ENCODE assay signal across 27 cellular contexts in the genomic region with DNA sequence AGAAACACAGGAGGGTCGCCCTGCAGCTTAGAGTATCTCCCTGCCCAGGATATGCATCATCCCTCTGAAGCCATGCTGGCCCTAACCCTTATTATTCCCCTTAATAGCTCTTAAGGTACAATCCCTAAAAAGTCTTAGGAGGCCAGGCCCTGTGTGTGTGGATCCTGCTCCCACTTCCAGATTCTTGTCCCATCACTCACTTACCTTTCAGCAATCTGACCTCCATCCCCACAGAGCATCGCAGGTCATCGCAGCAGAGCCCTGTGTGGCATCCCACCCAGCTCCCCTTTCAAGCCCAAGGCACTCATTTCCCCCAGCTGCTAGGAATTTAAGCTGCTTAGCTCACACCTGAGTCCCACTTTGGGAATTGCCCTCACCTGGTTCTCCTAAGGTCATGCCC.
"Had no signal": no experiment of that assay in that cellular context is flagged by ENCODE, and none has a peak within 500 bp of the region (broad histone marks: within the 10 kb centered on the region; RNA-seq: fewer than 3 reads in every experiment).

No MANE protein-coding gene starts in this region.

- DNase-seq: activated B cell treated with CpG ODN at 0.5 μM for 24 hours; activated CD4-positive, alpha-beta T cell treated with anti-CD3 and anti-CD28 coated beads for 36 hours; activated CD4-positive, alpha-beta T cell treated with anti-CD3 and anti-CD28 coated beads, Interleukin-2, amount 50 U/mL, for 4 hours; activated CD8-positive, alpha-beta memory T cell treated with anti-CD3 and anti-CD28 coated beads for 24 hours; activated CD8-positive, alpha-beta memory T cell treated with anti-CD3 and anti-CD28 coated beads, Interleukin-2, amount 50 U/mL, for 4 hours; activated naive CD4-positive, alpha-beta T cell; activated T-cell treated with anti-CD3 and anti-CD28 coated beads, Interleukin-2, amount 50 U/mL, for 24 hours; adrenal gland; colonic mucosa; dorsolateral prefrontal cortex; effector memory CD8-positive, alpha-beta T cell; head of caudate nucleus; kidney; midbrain; natural killer cell; ovary; spleen; stimulated activated CD4-positive, alpha-beta T cell treated with anti-CD3 and anti-CD28 coated beads, Interleukin-4, amount 100 ng/mL, for 1 hour; stimulated activated naive CD4-positive, alpha-beta T cell treated with Interleukin-2 at 50 U/mL for 16 hours; T1000; upper lobe of right lung had no signal

- FAIRE-seq: bronchial epithelial cell, kidney had no signal

- H3K9me3 ChIP-seq: adrenal gland, colonic mucosa, gastroesophageal sphincter, ovary, prostate gland, spleen, thoracic aorta, upper lobe of right lung had no signal

- H3K27me3 ChIP-seq: adrenal gland, colonic mucosa, gastroesophageal sphincter, ovary, spleen, upper lobe of right lung had no signal

- H3K36me3 ChIP-seq: adrenal gland, colonic mucosa, gastroesophageal sphincter, ovary, prostate gland, spleen, thoracic aorta, upper lobe of right lung had no signal

- H3K4me3 ChIP-seq: adrenal gland, colonic mucosa, dorsolateral prefrontal cortex, gastroesophageal sphincter, lung, ovary, prostate gland, spleen, thoracic aorta, upper lobe of right lung had no signal

- ATAC-seq: effector memory CD8-positive, alpha-beta T cell; gastroesophageal sphincter; left lobe of liver; natural killer cell; upper lobe of right lung had no signal

- H3K4me1 ChIP-seq: colonic mucosa, gastroesophageal sphincter, prostate gland, spleen, upper lobe of right lung had no signal

- H3K27ac ChIP-seq: colonic mucosa, dorsolateral prefrontal cortex, gastroesophageal sphincter, ovary, prostate gland, spleen, thoracic aorta, upper lobe of right lung had no signal
